In genomic region chr12:53624453-53624852, GRCh38 we compare ENCODE assay signal across 9 cellular contexts. TPM values are rescaled to one million over a fixed set of nuclear protein-coding genes. Genes with fewer than 3 reads are reported as not detected.
DNase-seq lines count a peak whose midpoint lies in the region; ATAC-seq, FAIRE-seq and TF ChIP-seq lines count a peak whose summit lies in the region.
"Had no signal": no experiment of that assay in that cellular context is flagged by ENCODE, and none has a peak within 500 bp of the region (broad histone marks: within the 10 kb centered on the region; RNA-seq: fewer than 3 reads in every experiment).

No MANE protein-coding gene starts in this region.

- no peaks in the 10 kb centered on the region for H3K9me3 ChIP-seq in HCT116 (ENCODE audit: control insufficient read depth in 1 of 2, insufficient read depth in 1 of 2, low read depth in 1 of 2, low read length in 2 of 2)
- H3K9me3 ChIP-seq in gastroesophageal sphincter = no peaks in the 10 kb centered on the region
- H3K9me3 ChIP-seq in spleen = no peaks in the 10 kb centered on the region
- H3K9me3 ChIP-seq in small intestine (ENCODE audit: control insufficient read depth, low read depth) = no peaks in the 10 kb centered on the region

- TF ChIP-seq CTCF in HCT116 (IDR thresholded peaks at IDR 0.05 in 2 of 3, conservative IDR thresholded peaks at IDR 0.05 in 1 of 3; ENCODE audit: borderline replicate concordance in 1 of 3, insufficient read depth in 1 of 3, low read depth in 2 of 3, low read length in 2 of 3) (no peak), gastroesophageal sphincter (IDR thresholded peaks at IDR 0.05) (no peak), spleen (IDR thresholded peaks at IDR 0.05 in 8 of 11, conservative IDR thresholded peaks at IDR 0.05 in 3 of 11) (no peak)

- peaks cover 51% of the 10 kb centered on the region for H3K79me2 ChIP-seq in HCT116 (ENCODE audit: insufficient read depth, low read length)

- H3K4me1 ChIP-seq in HCT116 (ENCODE audit: control insufficient read depth in 1 of 2, insufficient read depth in 2 of 2, low read length in 2 of 2) = peaks cover 8 to 21% of the 10 kb centered on the region in 2 experiments
- H3K4me1 ChIP-seq in gastroesophageal sphincter = peaks cover 0 to 65% (median 11%) of the 10 kb centered on the region in 3 donors
- H3K4me1 ChIP-seq in spleen = peaks cover 26 to 70% (median 50%) of the 10 kb centered on the region in 6 donors
- H3K4me1 ChIP-seq in small intestine (ENCODE audit: control insufficient read depth in 2 of 2, insufficient read depth in 1 of 2, low read depth in 1 of 2, low read length in 1 of 2) = peaks cover 0 to 2% of the 10 kb centered on the region in 2 donors

- RAD21 ChIA-PET in HCT116 (lab: Charles Lee; ENCODE audit: low non-redundant PET in 1 of 2, low total read pairs in 2 of 2, uncharacterized antibody in 2 of 2, unreplicated experiment in 2 of 2) = no interaction called here

- no peak for FAIRE-seq in small intestine (lab: Jason Lieb, UNC)

- no peaks in the 10 kb centered on the region for H3K9me3 Mint-ChIP-seq in activated CD4-positive, alpha-beta memory T cell treated with anti-CD3 and anti-CD28 coated beads for 36 hours

- TF ChIP-seq RAD21 in HCT116 (IDR thresholded peaks at IDR 0.05; ENCODE audit: low read depth) = no peak

- H3K27ac ChIP-seq in HCT116 (ENCODE audit: low read depth, low read length) (no peak overlapping the region), gastroesophageal sphincter (peak overlapping the region; percentile 82 to 90 (median 89)), spleen (peak overlapping the region in 7 of 8 donors; percentile 87 to 97 (median 93)), small intestine (ENCODE audit: low read depth in 1 of 2, low read length in 1 of 2) (no peak overlapping the region)

- H3K36me3 ChIP-seq in HCT116 (ENCODE audit: control insufficient read depth in 1 of 2, insufficient read depth in 2 of 2, low read length in 2 of 2) (no peaks in the 10 kb centered on the region), gastroesophageal sphincter (no peaks in the 10 kb centered on the region), spleen (peaks cover 0 to 7% (median 0%) of the 10 kb centered on the region in 6 donors), small intestine (ENCODE audit: control insufficient read depth in 2 of 2, insufficient read depth in 2 of 2, low read length in 2 of 2) (no peaks in the 10 kb centered on the region)

- no peak for TF ChIP-seq POLR2A in HCT116 (IDR thresholded peaks at IDR 0.05; ENCODE audit: borderline replicate concordance, extremely low read depth, insufficient read depth, insufficient read length)
- TF ChIP-seq POLR2A in gastroesophageal sphincter (IDR thresholded peaks at IDR 0.05) = no peak
- no peak for TF ChIP-seq POLR2A in spleen (IDR thresholded peaks at IDR 0.05)

- H3K27me3 Mint-ChIP-seq in activated CD4-positive, alpha-beta memory T cell treated with anti-CD3 and anti-CD28 coated beads for 36 hours = no peaks in the 10 kb centered on the region

- H3K9ac ChIP-seq in HCT116 (ENCODE audit: low read length) = no peak overlapping the region

- ATAC-seq in HCT116 (no peak), gastroesophageal sphincter (no peak), GM18867 (IDR thresholded peaks at IDR 0.05; ENCODE audit: unreplicated experiment) (no peak)

- H3K27me3 ChIP-seq in HCT116 (ENCODE audit: insufficient read depth, low read length) (no peaks in the 10 kb centered on the region), gastroesophageal sphincter (no peaks in the 10 kb centered on the region), spleen (replicated peaks in 1 of 7) (no peaks in the 10 kb centered on the region), small intestine (ENCODE audit: control insufficient read depth in 2 of 2, insufficient read depth in 2 of 2, low read length in 2 of 2) (no peaks in the 10 kb centered on the region)

- peaks cover 4% of the 10 kb centered on the region; the same call in 1 of the 2 replicates for H4K20me1 ChIP-seq in HCT116 (ENCODE audit: insufficient read depth)

- peak overlapping the region; percentile 97 for H3K4me3 Mint-ChIP-seq in activated CD4-positive, alpha-beta memory T cell treated with anti-CD3 and anti-CD28 coated beads for 36 hours

- peaks cover 43% of the 10 kb centered on the region for H3K4me1 Mint-ChIP-seq in activated CD4-positive, alpha-beta memory T cell treated with anti-CD3 and anti-CD28 coated beads for 36 hours (ENCODE audit: low read depth)

- no peak overlapping the region for H2AFZ ChIP-seq in HCT116 (ENCODE audit: low read depth, low read length, poor library complexity, severe bottlenecking)

- TF ChIP-seq EP300 in gastroesophageal sphincter (IDR thresholded peaks at IDR 0.05) = no peak

- POLR2A ChIA-PET in HCT116 (lab: Charles Lee) = interaction anchor here (0.6 kb wide), 1 partner anchor 174 kb away, joined by 5 read pairs; no protein-coding TSS in a partner anchor
- POLR2A ChIA-PET in activated CD4-positive, alpha-beta memory T cell treated with anti-CD3 and anti-CD28 coated beads for 36 hours (lab: Charles Lee) = interaction anchor here (0.7 kb wide), 1 partner anchor 51 kb away, joined by 3 read pairs; the partner anchor contains the start of gene ATP5MC2

- CTCF ChIA-PET in HCT116 (lab: Charles Lee) = interaction anchor here (2.0 kb wide), 1 partner anchor 11 kb away, joined by 4 read pairs; no protein-coding TSS in a partner anchor
- CTCF ChIA-PET in activated CD4-positive, alpha-beta memory T cell treated with anti-CD3 and anti-CD28 coated beads for 36 hours (lab: Charles Lee) = interaction anchor here (0.7 to 3.9 kb wide), 6 partner anchors 11 to 122 kb away, joined by 3 to 17 read pairs (median 6); partner anchors contain the start of gene ATP5MC2

- H3K27ac Mint-ChIP-seq in activated CD4-positive, alpha-beta memory T cell treated with anti-CD3 and anti-CD28 coated beads for 36 hours = peak overlapping the region; percentile 94

- intact Hi-C loops in HCT116 (cut with micrococcal nuclease) = no loop called here
- intact Hi-C loops in activated CD4-positive, alpha-beta memory T cell treated with anti-CD3 and anti-CD28 coated beads for 36 hours (cut with micrococcal nuclease) = no loop called here
- intact Hi-C loops in spleen (cut with DNase I; ENCODE audit: low total_unique reads) = no loop called here

- WGBS in gastroesophageal sphincter (ENCODE audit: low coverage in 1 of 2), 2 donors = 14 to 17% methylated on average over 2 of the region's 2 CpGs
- 48 to 76% (median 58%) methylated on average over 2 of the region's 2 CpGs for WGBS in spleen, 5 donors
- WGBS in small intestine, 3 donors = 9 to 34% (median 20%) methylated on average over 2 of the region's 2 CpGs

- BruUV-seq in HCT116 (replicated peaks; lab: Mats Ljungman, UMichigan) = no TSS peak

- peak overlapping the region; percentile 94 for H3K4me2 ChIP-seq in HCT116 (ENCODE audit: low read length)

- peaks cover 2% of the 10 kb centered on the region for H3K36me3 Mint-ChIP-seq in activated CD4-positive, alpha-beta memory T cell treated with anti-CD3 and anti-CD28 coated beads for 36 hours

- DNase-seq in HCT116 (ENCODE audit: low read depth, low spot score) = no peak
- no peak for DNase-seq in activated CD4-positive, alpha-beta memory T cell treated with anti-CD3 and anti-CD28 coated beads for 36 hours
- no peak for DNase-seq in spleen
- DNase-seq in hippocampal formation (lab: John Stamatoyannopoulos, UW) = no peak
- DNase-seq in DMS 273 treated with DMSO at 0.1 percent for 48 hours (lab: John Stamatoyannopoulos, UW) = no peak
- DNase-seq in small intestine = no peak
- DNase-seq: activated CD4-positive, alpha-beta T cell treated with anti-CD3 and anti-CD28 coated beads, Interleukin-2, amount 50 U/mL, for 48 hours had no signal

- H3K9me2 ChIP-seq in HCT116 (ENCODE audit: insufficient read depth) = no peaks in the 10 kb centered on the region

- H3K4me3 ChIP-seq in HCT116 (replicated peaks in 1 of 2; ENCODE audit: low read depth in 1 of 2, low read length in 2 of 2) (peak overlapping the region in 1 of 2 experiments; percentile 90; a peak in 3 of 4 replicates), gastroesophageal sphincter (peak overlapping the region; percentile 48 to 69), spleen (peak overlapping the region; percentile 42 to 76 (median 54)), small intestine (ENCODE audit: low read depth in 1 of 2, low read length in 2 of 2) (peak overlapping the region in 1 of 2 donors; percentile 64)

TF ChIP-seq in HCT116, 20 proteins besides CTCF, POLR2A, EP300 and RAD21:
- TF ChIP-seq, protein P1, sequence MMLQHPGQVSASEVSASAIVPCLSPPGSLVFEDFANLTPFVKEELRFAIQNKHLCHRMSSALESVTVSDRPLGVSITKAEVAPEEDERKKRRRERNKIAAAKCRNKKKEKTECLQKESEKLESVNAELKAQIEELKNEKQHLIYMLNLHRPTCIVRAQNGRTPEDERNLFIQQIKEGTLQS (IDR thresholded peaks at IDR 0.05) = no peak
- TF ChIP-seq JUND (IDR thresholded peaks at IDR 0.05) = no peak
- no peak for TF ChIP-seq SP1 (IDR thresholded peaks at IDR 0.05; ENCODE audit: low read depth)
TF ChIP-seq in HCT116: peak in this region for 0.

RNA-seq across cellular contexts. Expression of gene ATF7, which starts 1.7 kb away (rescaled TPM):
- 24.0 TPM for total RNA-seq in HCT116 (2021; ENCODE audit: unreplicated experiment)
- polyA plus RNA-seq in HCT116 (2012) = 12.5 and 12.7 TPM in 2 replicates
- 10 to 100 TPM; 19.3 to 20.7 TPM for total RNA-seq in activated CD4-positive, alpha-beta memory T cell treated with anti-CD3 and anti-CD28 coated beads for 36 hours
- 10 to 100 TPM; 26.7 to 54.9 (median 33.3) TPM for total RNA-seq in gastroesophageal sphincter
- total RNA-seq in spleen = 10 to 100 TPM; 30.0 to 52.8 (median 47.6) TPM
- 10 to 100 TPM in 1 of 3 donors, 1 to 10 TPM in 2; 6.5 to 12.1 (median 8.5) TPM for polyA plus RNA-seq in spleen
- 10 to 100 TPM in 2 of 3 donors, 1 to 10 TPM in 1; 8.6 to 15.8 (median 13.2) TPM for polyA plus RNA-seq in small intestine

RNA-seq across cellular contexts. Expression of gene ATP5MC2, which starts 51.4 kb away (rescaled TPM):
- total RNA-seq in HCT116 (2021; ENCODE audit: unreplicated experiment) (304 TPM), gastroesophageal sphincter (100 to 1,000 TPM; 197 to 324 (median 245) TPM), spleen (100 to 1,000 TPM; 231 to 323 (median 282) TPM)
- 610 and 669 TPM in 2 replicates for polyA plus RNA-seq in HCT116 (2012)
- total RNA-seq in activated CD4-positive, alpha-beta memory T cell treated with anti-CD3 and anti-CD28 coated beads for 36 hours = 100 to 1,000 TPM; 378 TPM
- polyA plus RNA-seq in spleen (100 to 1,000 TPM; 467 to 526 (median 515) TPM), small intestine (100 to 1,000 TPM; 433 to 621 (median 517) TPM)

Comparison
In these comparisons a context has a peak if more than half of its experiments do, and no peak if none do; other contexts are left out.
1. H3K27ac ChIP-seq: peak in gastroesophageal sphincter (4 of 4) and spleen (7 of 8); none in HCT116 (single experiment) and small intestine (0 of 2).